ENCODE assay signal across 1 cellular context in genomic region chr9:129027685-129028191, GRCh38.
TF ChIP-seq lines count a peak whose summit lies in the region.

No MANE protein-coding gene starts in this region.

TF ChIP-seq in HEK293, 187 proteins besides CTCF, POLR2A, EP300 and RAD21 (continued from another document):
- TF ChIP-seq PATZ1 (tag by site-specific recombination; IDR thresholded peaks at IDR 0.05): peak; percentile 78
- TF ChIP-seq GLIS2 (tag by site-specific recombination; IDR thresholded peaks at IDR 0.05): peak; percentile 83
- peak; percentile 87 for TF ChIP-seq ZBTB11 (tag by site-specific recombination; conservative IDR thresholded peaks at IDR 0.05; ENCODE audit: low read depth)
- TF ChIP-seq TSHZ1 (tag by site-specific recombination; IDR thresholded peaks at IDR 0.05; ENCODE audit: borderline replicate concordance): no peak
- peak; percentile 68 for TF ChIP-seq ZIC2 (tag by site-specific recombination; IDR thresholded peaks at IDR 0.05)
- TF ChIP-seq ZNF768 (tag by site-specific recombination; IDR thresholded peaks at IDR 0.05): no peak
